ENCODE assay signal across 23 cellular contexts in the genomic region with DNA sequence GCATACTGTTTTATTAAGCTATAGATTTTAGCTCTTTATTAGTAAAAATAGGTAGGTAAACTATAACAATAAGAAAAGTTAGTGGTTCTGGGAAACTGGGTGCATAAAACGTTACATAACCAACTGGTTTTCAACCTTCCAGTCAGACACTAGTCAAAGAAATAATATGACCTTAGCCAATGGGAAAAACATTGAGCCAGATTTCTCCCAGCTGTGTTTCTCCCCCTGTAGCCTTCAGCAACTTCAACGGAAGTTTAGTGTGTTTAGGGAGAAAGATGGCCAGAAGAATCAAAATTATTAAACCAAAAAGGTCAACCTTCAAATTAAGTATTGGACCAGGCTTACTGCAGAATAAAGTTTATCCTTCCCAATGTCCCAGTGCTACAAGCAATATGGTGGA.
"Had no signal": no experiment of that assay in that cellular context is flagged by ENCODE, and none has a peak within 500 bp of the region (broad histone marks: within the 10 kb centered on the region; RNA-seq: fewer than 3 reads in every experiment).

No MANE protein-coding gene starts in this region.

- H3K9me3 ChIP-seq: colonic mucosa, esophagus muscularis mucosa, esophagus squamous epithelium, gastrocnemius medialis, gastroesophageal sphincter, heart left ventricle had no signal

- H3K36me3 ChIP-seq: colonic mucosa, esophagus muscularis mucosa, esophagus squamous epithelium, gastrocnemius medialis, gastroesophageal sphincter, heart left ventricle had no signal

- H3K4me1 ChIP-seq: colonic mucosa, foreskin keratinocyte had no signal

- H3K27ac ChIP-seq: colonic mucosa, coronary artery, epithelial cell of prostate, esophagus muscularis mucosa, foreskin keratinocyte, gastroesophageal sphincter had no signal

- H3K4me3 ChIP-seq: colonic mucosa, coronary artery, dorsolateral prefrontal cortex, esophagus muscularis mucosa, esophagus squamous epithelium, gastrocnemius medialis, gastroesophageal sphincter, heart left ventricle had no signal

- ATAC-seq: effector memory CD8-positive, alpha-beta T cell; esophagus mucosa; foreskin keratinocyte; gastrocnemius medialis; gastroesophageal sphincter had no signal

- H3K27me3 ChIP-seq: colonic mucosa, dorsolateral prefrontal cortex, esophagus muscularis mucosa, esophagus squamous epithelium, foreskin keratinocyte, gastrocnemius medialis, gastroesophageal sphincter, heart left ventricle had no signal

- DNase-seq: colonic mucosa; cortex of kidney; dermis blood vessel endothelial cell; dorsolateral prefrontal cortex; effector CD4-positive, alpha-beta T cell; effector CD8-positive, alpha-beta T cell; effector memory CD4-positive, alpha-beta T cell; effector memory CD8-positive, alpha-beta T cell; endodermal cell; erythroblast; esophagus squamous epithelium; foreskin fibroblast; foreskin keratinocyte; foreskin melanocyte; gastrocnemius medialis; glutamatergic neuron; head of caudate nucleus; heart left ventricle had no signal
